Comparison of ENCODE assay signal across 11 cellular contexts in the genomic region with DNA sequence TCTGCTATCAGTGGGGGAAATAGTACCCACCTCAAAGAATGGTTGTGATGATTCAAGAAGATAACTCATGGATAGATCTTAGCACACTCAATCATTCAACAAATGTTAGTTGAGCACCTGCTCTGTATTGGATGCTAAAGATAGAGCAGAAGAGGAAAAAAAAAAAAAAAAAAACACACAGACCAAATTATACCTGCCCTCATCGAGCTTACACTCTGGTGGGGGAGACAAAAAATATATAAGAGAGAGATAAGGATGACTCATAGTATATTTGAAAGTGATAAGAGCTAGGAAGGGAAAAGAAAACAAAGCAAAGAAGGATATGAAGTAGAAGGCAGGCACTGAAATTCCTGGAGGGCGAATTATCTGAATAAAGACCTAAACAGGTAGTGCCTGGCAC.
"Had no signal": no experiment of that assay in that cellular context is flagged by ENCODE, and none has a peak within 500 bp of the region (broad histone marks: within the 10 kb centered on the region; RNA-seq: fewer than 3 reads in every experiment).

No MANE protein-coding gene starts in this region.

- H2AFZ ChIP-seq: GM23248, GM23338 had no signal

- H3K4me1 Mint-ChIP-seq: GM23338, H9 had no signal

- H3K4me2 ChIP-seq: GM23338 had no signal

- H3K36me3 ChIP-seq: HAP-1 had no signal

- H3K9me3 Mint-ChIP-seq: GM23338, H9 had no signal

- H3K4me3 Mint-ChIP-seq: GM23338, H9, HFFc6 had no signal

- DNase-seq: GM23248, GOT3, H7, H9, HCEC 1CT, HFFc6 had no signal

- H3K4me1 ChIP-seq: HAP-1 had no signal

- H3K27ac Mint-ChIP-seq: GM23338, H9, HFFc6 had no signal

- H3K27ac ChIP-seq: GM23248 had no signal

- H3K9me3 ChIP-seq: HAP-1 had no signal

- ATAC-seq: GM23338, HCT116 had no signal

- FAIRE-seq: H1, H54 had no signal

- H3K9ac ChIP-seq: GM23248 had no signal

- H3K4me3 ChIP-seq: GM23248, GM23338, HAP-1 had no signal
